1 cellular context compared by ENCODE assay signal in the genomic region with DNA sequence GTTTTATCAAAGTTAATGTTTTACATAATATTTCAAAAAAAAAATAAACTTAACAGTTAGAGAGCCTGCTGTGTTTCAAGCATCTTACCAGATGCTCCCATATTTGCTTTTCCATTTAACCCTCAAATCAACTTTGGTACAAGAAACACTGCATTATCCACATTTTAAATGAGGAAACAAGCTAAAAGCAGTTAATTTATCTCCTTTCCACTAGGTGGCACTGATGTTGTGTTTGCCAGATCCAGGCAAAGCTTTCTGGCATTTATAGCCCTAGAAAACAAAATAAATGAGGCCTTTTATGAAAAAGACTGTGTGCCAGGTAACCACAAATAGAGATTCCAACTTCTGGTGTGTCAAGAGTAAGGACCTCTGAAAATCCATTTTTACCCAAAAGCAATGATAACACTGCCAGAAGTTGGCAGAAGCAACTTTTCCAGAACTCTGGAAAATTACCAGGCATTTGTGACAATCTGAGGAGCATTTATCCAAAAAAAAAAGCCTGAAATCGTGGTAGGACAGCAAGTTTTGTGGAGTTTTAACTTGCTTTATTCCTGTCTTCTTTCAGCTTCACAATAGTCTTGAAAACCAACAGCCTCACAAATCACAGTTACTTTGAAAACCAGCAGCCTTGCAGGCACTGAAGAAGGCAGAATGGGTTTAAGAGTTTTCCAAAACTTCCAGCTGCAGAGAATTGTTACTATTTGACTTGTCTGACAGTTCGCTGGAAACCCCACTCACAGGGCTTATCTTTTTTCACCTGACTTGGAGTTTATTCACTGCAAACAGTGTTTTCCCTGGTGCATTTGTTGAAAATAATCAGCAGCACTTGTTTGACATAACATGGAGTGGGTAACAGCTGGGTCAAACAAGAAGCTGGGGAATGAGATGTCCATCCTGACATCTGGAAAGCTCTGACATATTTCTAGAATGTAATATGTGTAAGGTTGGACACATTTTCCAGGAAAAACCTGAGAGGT.
TF ChIP-seq lines count a peak whose summit lies in the region.

No MANE protein-coding gene starts in this region.

TF ChIP-seq in IMR-90, 13 proteins besides CTCF, POLR2A, EP300 and RAD21 (continued from another document):
- TF ChIP-seq, protein P1, sequence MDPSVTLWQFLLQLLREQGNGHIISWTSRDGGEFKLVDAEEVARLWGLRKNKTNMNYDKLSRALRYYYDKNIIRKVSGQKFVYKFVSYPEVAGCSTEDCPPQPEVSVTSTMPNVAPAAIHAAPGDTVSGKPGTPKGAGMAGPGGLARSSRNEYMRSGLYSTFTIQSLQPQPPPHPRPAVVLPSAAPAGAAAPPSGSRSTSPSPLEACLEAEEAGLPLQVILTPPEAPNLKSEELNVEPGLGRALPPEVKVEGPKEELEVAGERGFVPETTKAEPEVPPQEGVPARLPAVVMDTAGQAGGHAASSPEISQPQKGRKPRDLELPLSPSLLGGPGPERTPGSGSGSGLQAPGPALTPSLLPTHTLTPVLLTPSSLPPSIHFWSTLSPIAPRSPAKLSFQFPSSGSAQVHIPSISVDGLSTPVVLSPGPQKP (IDR thresholded peaks at IDR 0.05; ENCODE audit: borderline replicate concordance, low read depth, low read length) = no peak
